In the genomic region with DNA sequence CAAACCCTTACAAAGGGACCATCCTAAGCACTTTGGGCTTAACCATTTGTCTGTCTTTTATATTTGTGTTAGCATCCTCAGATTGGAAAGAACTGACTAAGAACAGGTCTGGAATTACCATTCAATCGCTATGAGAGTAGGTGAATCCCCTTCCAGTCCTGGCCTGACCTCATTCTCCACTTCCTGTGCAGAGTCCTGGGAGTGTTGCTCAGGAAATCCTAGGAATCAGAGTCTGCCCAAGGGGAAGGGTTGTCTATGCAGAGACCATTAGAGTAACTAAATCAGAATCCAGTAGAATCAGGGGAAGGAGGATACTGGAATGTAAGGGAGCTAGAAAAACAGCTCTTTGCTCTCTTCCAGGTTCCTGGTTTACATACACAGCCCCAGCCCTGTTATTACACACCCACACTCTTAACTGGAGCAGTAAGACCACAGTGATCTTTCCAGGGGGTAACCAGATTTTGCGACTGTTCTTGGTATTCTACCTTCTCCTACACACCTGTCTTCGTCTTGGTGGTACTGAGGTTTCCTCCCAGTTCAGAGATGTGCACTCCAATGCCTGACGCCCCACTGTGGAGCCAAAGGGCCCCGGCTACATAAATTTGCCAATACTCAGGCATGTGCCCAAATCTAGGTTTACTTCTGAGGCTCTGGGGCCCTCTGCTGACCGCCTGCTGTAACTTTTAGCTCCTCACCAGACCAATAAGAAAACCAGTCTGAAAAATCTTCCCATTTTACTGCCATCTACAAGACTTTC, we compare ENCODE assay signal across 8 cellular contexts.
A peak's percentile ranks its signal among the peaks of the same experiment; 100 is the strongest.
DNase-seq lines count a peak whose midpoint lies in the region; ATAC-seq, FAIRE-seq and TF ChIP-seq lines count a peak whose summit lies in the region.

No MANE protein-coding gene starts in this region.

- H4K20me1 ChIP-seq in K562 (replicated peaks; ENCODE audit: control insufficient read depth, insufficient read depth, low read length) = 0 out of 2 replicates have a peak, but pooled peaks cover 2% of the 10 kb centered on the region

- H3K36me3 ChIP-seq in K562 (ENCODE audit: control insufficient read depth, insufficient read depth, low read length) = peaks cover 31% of the 10 kb centered on the region; the same call in 2 of the 3 replicates

- FAIRE-seq in K562 (lab: Jason Lieb, UNC) = peak; percentile 52

- H2AFZ ChIP-seq in K562 (ENCODE audit: low read depth, low read length) = no peak overlapping the region

- POLR2A ChIA-PET in K562 (lab: Yijun Ruan, JAX) = interaction anchor here (0.6 to 2.5 kb wide), 10 partner anchors 12 to 186 kb away, joined by 3 to 14 read pairs (median 4); no protein-coding TSS in a partner anchor

- H3K79me2 ChIP-seq in K562 (ENCODE audit: control insufficient read depth, insufficient read depth, low read length) = no peaks in the 10 kb centered on the region

- peak; percentile 63 to 79 for TF ChIP-seq RAD21 in K562 (CRISPR knock-in tag; conservative IDR thresholded peaks at IDR 0.05 in 1 of 2, IDR thresholded peaks at IDR 0.05 in 1 of 2)

- intact Hi-C loops in K562 (cut with micrococcal nuclease) (no loop called here), sciatic nerve (cut with DNase I) (no loop called here)

- H3K4me3 ChIP-seq in K562 = no peak overlapping the region

- peaks cover 0 to 4% of the 10 kb centered on the region in 2 experiments; a peak in 2 of 5 replicates for H3K4me1 ChIP-seq in K562 (replicated peaks in 1 of 2; ENCODE audit: control insufficient read depth in 2 of 2, insufficient read depth in 2 of 2, low read length in 2 of 2)

- no TSS peak for BruUV-seq in K562 (replicated peaks; lab: Mats Ljungman, UMichigan)

- no peak for TF ChIP-seq EP300 in K562 (IDR thresholded peaks at IDR 0.05; ENCODE audit: low read length)

- DNase-seq in D341Med (ENCODE audit: low spot score) (peak; percentile 70), RPMI8226 (peak; percentile 55), K562 (ENCODE audit: extremely low read depth in 1 of 4, low spot score in 3 of 4) (peak; percentile 57 to 67 (median 62)), hypothalamus (lab: John Stamatoyannopoulos, UW) (peak in 36 of 51 donors; percentile 10 to 82 (median 52)), sciatic nerve (ENCODE audit: low spot score) (peak; percentile 78), NCI-H345 (lab: John Stamatoyannopoulos, UW) (no peak)

- no peaks in the 10 kb centered on the region for H3K9me1 ChIP-seq in K562 (ENCODE audit: control insufficient read depth, insufficient read depth, low read length)

- no peaks in the 10 kb centered on the region for H3K9me3 ChIP-seq in K562 (replicated peaks; ENCODE audit: control insufficient read depth, insufficient read depth, low read depth, low read length)

- ATAC-seq in HG02759 (IDR thresholded peaks at IDR 0.05; ENCODE audit: unreplicated experiment) (peak; percentile 48), K562 (peak; percentile 86), sciatic nerve (peak; percentile 84), HG03520 (IDR thresholded peaks at IDR 0.05; ENCODE audit: unreplicated experiment) (no peak)

- no peak overlapping the region for H3K27ac ChIP-seq in K562 (ENCODE audit: extremely low read depth, low read depth, low read length)

- H3K4me2 ChIP-seq in K562 (ENCODE audit: insufficient read depth, low read length) = no peak overlapping the region

- peak; percentile 71 to 79 (median 77) for TF ChIP-seq CTCF in K562 (IDR thresholded peaks at IDR 0.05 in 2 of 3, conservative IDR thresholded peaks at IDR 0.05 in 1 of 3; ENCODE audit: insufficient read depth in 2 of 3, low read depth in 1 of 3, low read length in 3 of 3)

- no peak for TF ChIP-seq POLR2A in K562 (conservative IDR thresholded peaks at IDR 0.05)

- in situ Hi-C loops in K562 (cut with MboI) = loop anchor here (10.0 kb wide), 1 partner anchor 323 kb away; no protein-coding TSS in a partner anchor

- CTCF ChIA-PET in K562 (lab: Yijun Ruan, JAX; ENCODE audit: low intra/inter-chr PET ratio) = interaction anchor here (0.8 to 1.8 kb wide), 5 partner anchors 12 to 183 kb away, joined by 3 to 21 read pairs (median 4); no protein-coding TSS in a partner anchor

- no peak overlapping the region for H3K9ac ChIP-seq in K562 (ENCODE audit: insufficient read depth in 1 of 2, low read depth in 2 of 2, low read length in 2 of 2)

- WGBS in K562 (ENCODE audit: insufficient coverage, low coverage, missing lambda C conversion rate) = 54% methylated on average over 6 of the region's 6 CpGs

- H3K27me3 ChIP-seq in K562 (ENCODE audit: control insufficient read depth in 2 of 2, insufficient read depth in 2 of 2, low read length in 2 of 2) = no peaks in the 10 kb centered on the region

TF ChIP-seq in K562, 482 proteins besides CTCF, POLR2A, EP300 and RAD21 (continues in another document):
- TF ChIP-seq ZNF507 (tag; conservative IDR thresholded peaks at IDR 0.05) (no peak), TCF15 (CRISPR knock-in tag; IDR thresholded peaks at IDR 0.05) (no peak), CBFA2T3 (IDR thresholded peaks at IDR 0.05) (no peak), STAG1 (CRISPR knock-in tag; IDR thresholded peaks at IDR 0.05; ENCODE audit: borderline replicate concordance) (peak; percentile 64; the same call in 1 of the 2 replicates), RFX5 (IDR thresholded peaks at IDR 0.05; ENCODE audit: low read depth, low read length) (no peak), DMBX1 (CRISPR knock-in tag; IDR thresholded peaks at IDR 0.05; ENCODE audit: borderline replicate concordance) (no peak), ERF (CRISPR knock-in tag; IDR thresholded peaks at IDR 0.05) (no peak), SMARCA4 (IDR thresholded peaks at IDR 0.05) (no peak), CBX8 (IDR thresholded peaks at IDR 0.05; ENCODE audit: borderline replicate concordance, extremely low read depth, low read depth, low read length, poor library complexity, severe bottlenecking) (no peak), KDM1A (IDR thresholded peaks at IDR 0.05) (no peak), GTF2E2 (tag; IDR thresholded peaks at IDR 0.05) (no peak), SUPT5H (IDR thresholded peaks at IDR 0.05) (no peak), CBFA2T2 (conservative IDR thresholded peaks at IDR 0.05) (no peak), ATF4 (CRISPR knock-in tag; IDR thresholded peaks at IDR 0.05) (no peak), MYBL2 (IDR thresholded peaks at IDR 0.05; ENCODE audit: low read depth) (no peak), MYBL2 (CRISPR knock-in tag; IDR thresholded peaks at IDR 0.05; ENCODE audit: borderline replicate concordance) (no peak)
- TF ChIP-seq, protein P1, sequence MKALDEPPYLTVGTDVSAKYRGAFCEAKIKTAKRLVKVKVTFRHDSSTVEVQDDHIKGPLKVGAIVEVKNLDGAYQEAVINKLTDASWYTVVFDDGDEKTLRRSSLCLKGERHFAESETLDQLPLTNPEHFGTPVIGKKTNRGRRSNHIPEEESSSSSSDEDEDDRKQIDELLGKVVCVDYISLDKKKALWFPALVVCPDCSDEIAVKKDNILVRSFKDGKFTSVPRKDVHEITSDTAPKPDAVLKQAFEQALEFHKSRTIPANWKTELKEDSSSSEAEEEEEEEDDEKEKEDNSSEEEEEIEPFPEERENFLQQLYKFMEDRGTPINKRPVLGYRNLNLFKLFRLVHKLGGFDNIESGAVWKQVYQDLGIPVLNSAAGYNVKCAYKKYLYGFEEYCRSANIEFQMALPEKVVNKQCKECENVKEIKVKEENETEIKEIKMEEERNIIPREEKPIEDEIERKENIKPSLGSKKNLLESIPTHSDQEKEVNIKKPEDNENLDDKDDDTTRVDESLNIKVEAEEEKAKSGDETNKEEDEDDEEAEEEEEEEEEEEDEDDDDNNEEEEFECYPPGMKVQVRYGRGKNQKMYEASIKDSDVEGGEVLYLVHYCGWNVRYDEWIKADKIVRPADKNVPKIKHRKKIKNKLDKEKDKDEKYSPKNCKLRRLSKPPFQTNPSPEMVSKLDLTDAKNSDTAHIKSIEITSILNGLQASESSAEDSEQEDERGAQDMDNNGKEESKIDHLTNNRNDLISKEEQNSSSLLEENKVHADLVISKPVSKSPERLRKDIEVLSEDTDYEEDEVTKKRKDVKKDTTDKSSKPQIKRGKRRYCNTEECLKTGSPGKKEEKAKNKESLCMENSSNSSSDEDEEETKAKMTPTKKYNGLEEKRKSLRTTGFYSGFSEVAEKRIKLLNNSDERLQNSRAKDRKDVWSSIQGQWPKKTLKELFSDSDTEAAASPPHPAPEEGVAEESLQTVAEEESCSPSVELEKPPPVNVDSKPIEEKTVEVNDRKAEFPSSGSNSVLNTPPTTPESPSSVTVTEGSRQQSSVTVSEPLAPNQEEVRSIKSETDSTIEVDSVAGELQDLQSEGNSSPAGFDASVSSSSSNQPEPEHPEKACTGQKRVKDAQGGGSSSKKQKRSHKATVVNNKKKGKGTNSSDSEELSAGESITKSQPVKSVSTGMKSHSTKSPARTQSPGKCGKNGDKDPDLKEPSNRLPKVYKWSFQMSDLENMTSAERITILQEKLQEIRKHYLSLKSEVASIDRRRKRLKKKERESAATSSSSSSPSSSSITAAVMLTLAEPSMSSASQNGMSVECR (CRISPR knock-in tag; IDR thresholded peaks at IDR 0.05) = no peak
- TF ChIP-seq, protein P2, sequence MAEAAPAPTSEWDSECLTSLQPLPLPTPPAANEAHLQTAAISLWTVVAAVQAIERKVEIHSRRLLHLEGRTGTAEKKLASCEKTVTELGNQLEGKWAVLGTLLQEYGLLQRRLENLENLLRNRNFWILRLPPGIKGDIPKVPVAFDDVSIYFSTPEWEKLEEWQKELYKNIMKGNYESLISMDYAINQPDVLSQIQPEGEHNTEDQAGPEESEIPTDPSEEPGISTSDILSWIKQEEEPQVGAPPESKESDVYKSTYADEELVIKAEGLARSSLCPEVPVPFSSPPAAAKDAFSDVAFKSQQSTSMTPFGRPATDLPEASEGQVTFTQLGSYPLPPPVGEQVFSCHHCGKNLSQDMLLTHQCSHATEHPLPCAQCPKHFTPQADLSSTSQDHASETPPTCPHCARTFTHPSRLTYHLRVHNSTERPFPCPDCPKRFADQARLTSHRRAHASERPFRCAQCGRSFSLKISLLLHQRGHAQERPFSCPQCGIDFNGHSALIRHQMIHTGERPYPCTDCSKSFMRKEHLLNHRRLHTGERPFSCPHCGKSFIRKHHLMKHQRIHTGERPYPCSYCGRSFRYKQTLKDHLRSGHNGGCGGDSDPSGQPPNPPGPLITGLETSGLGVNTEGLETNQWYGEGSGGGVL (CRISPR knock-in tag; IDR thresholded peaks at IDR 0.05) = no peak
